ENCODE assay signal across 9 cellular contexts in genomic region chr22:37747715-37748100, GRCh38. TPM values are rescaled to one million over a fixed set of nuclear protein-coding genes. Genes with fewer than 3 reads are reported as not detected.
DNase-seq lines count a peak whose midpoint lies in the region; ATAC-seq, FAIRE-seq and TF ChIP-seq lines count a peak whose summit lies in the region.
"Had no signal": no experiment of that assay in that cellular context is flagged by ENCODE, and none has a peak within 500 bp of the region (broad histone marks: within the 10 kb centered on the region; RNA-seq: fewer than 3 reads in every experiment).

No MANE protein-coding gene starts in this region.

- peak overlapping the region; percentile 95 for H3K9ac ChIP-seq in mucosa of stomach (ENCODE audit: low read length)

- peaks cover 79% of the 10 kb centered on the region for H3K4me1 ChIP-seq in left ventricle myocardium inferior
- peaks cover 77% of the 10 kb centered on the region for H3K4me1 ChIP-seq in mucosa of stomach (ENCODE audit: control insufficient read depth, insufficient read depth, low read length)

- FAIRE-seq in urothelium cell line (lab: Jason Lieb, UNC) = peak; percentile 5

- H3K27me3 ChIP-seq in left ventricle myocardium inferior (ENCODE audit: low read depth) (no peaks in the 10 kb centered on the region), brain microvascular endothelial cell (replicated peaks) (no peaks in the 10 kb centered on the region), mucosa of stomach (ENCODE audit: control insufficient read depth, insufficient read depth, low read length) (no peaks in the 10 kb centered on the region)

- H3K27ac ChIP-seq in left ventricle myocardium inferior (replicated peaks) (peak overlapping the region; percentile 100), brain microvascular endothelial cell (no peak overlapping the region)

- in situ Hi-C loops in brain microvascular endothelial cell (cut with HindIII; ENCODE audit: low pct_ligation_motif_present, low sequenced_read_pairs) = no loop called here

- DNase-seq in left ventricle myocardium inferior = no peak
- DNase-seq in Right ventricle myocardium inferior (ENCODE audit: missing footprints) = no peak
- no peak for DNase-seq in brain microvascular endothelial cell
- no peak for DNase-seq in urothelium cell line (ENCODE audit: low spot score)
- no peak for DNase-seq in NCI-H2227 treated with DMSO at 0.1 percent for 48 hours (lab: John Stamatoyannopoulos, UW)
- DNase-seq in HUDEP-2 (lab: John Stamatoyannopoulos, UW; ENCODE audit: unreplicated experiment in 76 of 76) = no peak
- DNase-seq: DMS79 treated with DMSO at 0.1 percent for 48 hours had no signal

- no peaks in the 10 kb centered on the region for H3K36me3 ChIP-seq in left ventricle myocardium inferior
- no peaks in the 10 kb centered on the region for H3K36me3 ChIP-seq in brain microvascular endothelial cell (replicated peaks)
- no peaks in the 10 kb centered on the region for H3K36me3 ChIP-seq in mucosa of stomach (ENCODE audit: control insufficient read depth, insufficient read depth, low read length)

- H3K4me3 ChIP-seq in left ventricle myocardium inferior = peak overlapping the region; percentile 100
- peak overlapping the region; percentile 86 for H3K4me3 ChIP-seq in brain microvascular endothelial cell (ENCODE audit: low read depth, low read length)
- no peak overlapping the region for H3K4me3 ChIP-seq in mucosa of stomach (ENCODE audit: low read length)

- ATAC-seq in Right ventricle myocardium inferior (no peak), HG02642 (IDR thresholded peaks at IDR 0.05; ENCODE audit: poor library complexity, unreplicated experiment) (no peak)

- intact Hi-C loops in left ventricle myocardium inferior (cut with micrococcal nuclease) = no loop called here
- intact Hi-C loops in Right ventricle myocardium inferior (cut with DNase I) = loop anchor here (5.0 kb wide), 1 partner anchor 60 kb away; the partner anchor contains the start of gene NOL12

- H3K9me3 ChIP-seq in left ventricle myocardium inferior (replicated peaks) (no peaks in the 10 kb centered on the region), mucosa of stomach (ENCODE audit: control insufficient read depth, low read length) (no peaks in the 10 kb centered on the region)

- TF ChIP-seq CTCF in left ventricle myocardium inferior (IDR thresholded peaks at IDR 0.05; ENCODE audit: borderline replicate concordance) = no peak
- no peak for TF ChIP-seq CTCF in brain microvascular endothelial cell (IDR thresholded peaks at IDR 0.05; ENCODE audit: low read depth, low read length, missing control alignments)

RNA-seq across cellular contexts. Expression of gene TRIOBP, which starts 50.9 kb away (rescaled TPM):
- total RNA-seq in left ventricle myocardium inferior = 86.5 TPM
- 90.1 TPM for total RNA-seq in Right ventricle myocardium inferior
